Comparison of ENCODE assay signal across 8 cellular contexts in genomic region chr13:48094781-48095502, GRCh38. TPM values are rescaled to one million over a fixed set of nuclear protein-coding genes. Genes with fewer than 3 reads are reported as not detected.
A peak's percentile ranks its signal among the peaks of the same experiment; 100 is the strongest.
DNase-seq lines count a peak whose midpoint lies in the region; ATAC-seq and TF ChIP-seq lines count a peak whose summit lies in the region.

TSS of gene MED4 (minus strand) at chr13:48095104. CDS start at chr13:48095078, 26 bp downstream.

- H3K9ac ChIP-seq in duodenal mucosa (ENCODE audit: low read depth in 1 of 2, low read length in 2 of 2), result peak within 1 kb of the TSS; percentile 85 to 96

- DNase-seq in CD8-positive, alpha-beta T cell, result peak; percentile 96 to 99 (median 97)
- DNase-seq in NCI-H82 (lab: John Stamatoyannopoulos, UW) (peak; percentile 97), right lobe of liver (peak; percentile 94 to 96 (median 95))
- DNase-seq in activated CD4-positive, alpha-beta memory T cell treated with anti-CD3 and anti-CD28 coated beads for 36 hours, result peak; percentile 98
- peak; percentile 94 to 96 for DNase-seq in stimulated activated CD4-positive, alpha-beta T cell treated with anti-CD3 and anti-CD28 coated beads, Interleukin-4, amount 100 ng/mL, for 4 hours

- peak; percentile 76 for TF ChIP-seq POLR2A in right lobe of liver (IDR thresholded peaks at IDR 0.05)

- peak; percentile 98 for ATAC-seq in CD8-positive, alpha-beta T cell
- ATAC-seq in GM19438 (IDR thresholded peaks at IDR 0.05; ENCODE audit: low read depth, unreplicated experiment) (peak; percentile 97), HG03575 (IDR thresholded peaks at IDR 0.05; ENCODE audit: extremely low read depth, insufficient number of reproducible peaks, low FRiP score, unreplicated experiment) (peak; percentile 54), right lobe of liver (peak; percentile 95 to 97 (median 96))

- H3K4me3 Mint-ChIP-seq in CD8-positive, alpha-beta T cell, result peak within 1 kb of the TSS; percentile 96
- peak within 1 kb of the TSS; percentile 97 for H3K4me3 Mint-ChIP-seq in activated CD4-positive, alpha-beta memory T cell treated with anti-CD3 and anti-CD28 coated beads for 36 hours

- peaks cover 45% of the 10 kb centered on the region for H3K4me1 Mint-ChIP-seq in CD8-positive, alpha-beta T cell (ENCODE audit: low read depth)
- peaks cover 38% of the 10 kb centered on the region for H3K4me1 Mint-ChIP-seq in activated CD4-positive, alpha-beta memory T cell treated with anti-CD3 and anti-CD28 coated beads for 36 hours (ENCODE audit: low read depth)

- H3K27ac ChIP-seq in CD8-positive, alpha-beta T cell (ENCODE audit: low read depth, low read length), result peak within 1 kb of the TSS; percentile 92
- H3K27ac ChIP-seq in duodenal mucosa (ENCODE audit: low read depth, low read length) (peak within 1 kb of the TSS; percentile 49), right lobe of liver (peak within 1 kb of the TSS; percentile 69 to 80 (median 71))

- H3K9me3 ChIP-seq in CD8-positive, alpha-beta T cell (ENCODE audit: low read length), result no peaks in the 10 kb centered on the region
- H3K9me3 ChIP-seq in duodenal mucosa (ENCODE audit: control insufficient read depth in 1 of 2, low read length in 2 of 2), result no peaks in the 10 kb centered on the region
- no peaks in the 10 kb centered on the region for H3K9me3 ChIP-seq in right lobe of liver

- intact Hi-C loops in CD8-positive, alpha-beta T cell (cut with DNase I, micrococcal nuclease), result loop anchor here (1.0 to 10.0 kb wide), 9 partner anchors 57 to 1690 kb away; partner anchors contain the start of genes RCBTB2 (in 2 of the 2), ITM2B (in 1 of the 2) and RB1 (in 1 of the 2)
- intact Hi-C loops in activated CD4-positive, alpha-beta memory T cell treated with anti-CD3 and anti-CD28 coated beads for 36 hours (cut with micrococcal nuclease), result loop anchor here (1.0 to 5.0 kb wide), 4 partner anchors 58 to 557 kb away; partner anchors contain the start of genes CYSLTR2, NUDT15, RB1 and SUCLA2
- intact Hi-C loops in right lobe of liver (cut with DNase I), result no loop called here

- CTCF ChIA-PET in CD8-positive, alpha-beta T cell (lab: Charles Lee), result interaction anchor here (0.6 to 2.2 kb wide), 34 partner anchors 9 to 510 kb away, joined by 3 to 19 read pairs (median 4); partner anchors contain the start of genes ITM2B and NUDT15
- CTCF ChIA-PET in activated CD4-positive, alpha-beta memory T cell treated with anti-CD3 and anti-CD28 coated beads for 36 hours (lab: Charles Lee), result interaction anchor here (0.6 to 2.3 kb wide), 37 partner anchors 9 to 1483 kb away, joined by 3 to 30 read pairs (median 4); partner anchors contain the start of genes CAB39L, ITM2B, NUDT15 and SETDB2

- H3K36me3 Mint-ChIP-seq in CD8-positive, alpha-beta T cell, result peaks cover 14% of the 10 kb centered on the region
- no peaks in the 10 kb centered on the region for H3K36me3 Mint-ChIP-seq in activated CD4-positive, alpha-beta memory T cell treated with anti-CD3 and anti-CD28 coated beads for 36 hours

- POLR2A ChIA-PET in CD8-positive, alpha-beta T cell (lab: Charles Lee), result interaction anchor here (0.9 to 4.1 kb wide), 10 partner anchors 55 to 437 kb away, joined by 3 to 40 read pairs (median 4); partner anchors contain the start of genes ITM2B and NUDT15
- POLR2A ChIA-PET in activated CD4-positive, alpha-beta memory T cell treated with anti-CD3 and anti-CD28 coated beads for 36 hours (lab: Charles Lee), result interaction anchor here (0.7 to 2.4 kb wide), 9 partner anchors 17 to 209 kb away, joined by 3 to 12 read pairs (median 5); partner anchors contain the start of genes ITM2B, NUDT15 and RB1

- H3K27ac Mint-ChIP-seq in CD8-positive, alpha-beta T cell, result peak within 1 kb of the TSS; percentile 97
- H3K27ac Mint-ChIP-seq in activated CD4-positive, alpha-beta memory T cell treated with anti-CD3 and anti-CD28 coated beads for 36 hours, result peak within 1 kb of the TSS; percentile 86

- H3K27me3 Mint-ChIP-seq in CD8-positive, alpha-beta T cell (ENCODE audit: low read depth), result no peaks in the 10 kb centered on the region
- H3K27me3 Mint-ChIP-seq in activated CD4-positive, alpha-beta memory T cell treated with anti-CD3 and anti-CD28 coated beads for 36 hours, result peaks cover 1% of the 10 kb centered on the region

- peaks cover 21% of the 10 kb centered on the region for H3K4me1 ChIP-seq in CD8-positive, alpha-beta T cell (ENCODE audit: insufficient read depth, low read length)
- peaks cover 17 to 29% of the 10 kb centered on the region in 2 donors for H3K4me1 ChIP-seq in duodenal mucosa (ENCODE audit: control insufficient read depth in 1 of 2, insufficient read depth in 2 of 2, low read length in 2 of 2)
- peaks cover 0 to 35% (median 8%) of the 10 kb centered on the region in 4 donors for H3K4me1 ChIP-seq in right lobe of liver

- peak within 1 kb of the TSS; percentile 90 for H3K4me3 ChIP-seq in CD8-positive, alpha-beta T cell (ENCODE audit: low read depth, low read length)
- H3K4me3 ChIP-seq in duodenal mucosa (ENCODE audit: low read depth in 1 of 2, low read length in 2 of 2) (peak within 1 kb of the TSS; percentile 92 to 98), right lobe of liver (peak within 1 kb of the TSS; percentile 88 to 98 (median 91))

- WGBS in right lobe of liver (ENCODE audit: insufficient coverage, low coverage, low lambda C conversion rate, missing lambda C conversion rate), result 26% methylated on average over 27 of the region's 54 CpGs

- no peaks in the 10 kb centered on the region for H3K9me3 Mint-ChIP-seq in CD8-positive, alpha-beta T cell
- no peaks in the 10 kb centered on the region for H3K9me3 Mint-ChIP-seq in activated CD4-positive, alpha-beta memory T cell treated with anti-CD3 and anti-CD28 coated beads for 36 hours

- H3K27me3 ChIP-seq in CD8-positive, alpha-beta T cell (ENCODE audit: insufficient read depth, low read length), result no peaks in the 10 kb centered on the region
- H3K27me3 ChIP-seq in duodenal mucosa (ENCODE audit: control insufficient read depth in 1 of 2, insufficient read depth in 2 of 2, low read length in 2 of 2) (no peaks in the 10 kb centered on the region), right lobe of liver (no peaks in the 10 kb centered on the region)

- TF ChIP-seq CTCF in CD8-positive, alpha-beta T cell (IDR thresholded peaks at IDR 0.05), result peak; percentile 100
- TF ChIP-seq CTCF in right lobe of liver (IDR thresholded peaks at IDR 0.05), result peak; percentile 99

- no peaks in the 10 kb centered on the region for H3K36me3 ChIP-seq in CD8-positive, alpha-beta T cell (ENCODE audit: insufficient read depth, low read length)
- H3K36me3 ChIP-seq in duodenal mucosa (ENCODE audit: control insufficient read depth in 1 of 2, insufficient read depth in 2 of 2, low read length in 2 of 2) (no peaks in the 10 kb centered on the region), right lobe of liver (no peaks in the 10 kb centered on the region)

RNA-seq across cellular contexts. Expression of gene MED4, which starts in this region (rescaled TPM):
- total RNA-seq in CD8-positive, alpha-beta T cell, result 10 to 100 TPM; 60.8 to 63.6 TPM
- 10 to 100 TPM; 49.3 to 53.0 TPM for total RNA-seq in activated CD4-positive, alpha-beta memory T cell treated with anti-CD3 and anti-CD28 coated beads for 36 hours
- 10 to 100 TPM; 15.1 to 22.5 (median 20.7) TPM for total RNA-seq in right lobe of liver

Comparison
In these comparisons a context has a peak if more than half of its experiments do, and no peak if none do; other contexts are left out.
1. Peak in every context shown above with its lines: DNase-seq, ATAC-seq, H3K4me3 ChIP-seq and H3K27ac ChIP-seq.
2. intact Hi-C loops: an anchor here in CD8-positive, alpha-beta T cell (1.0 to 10.0 kb wide) and activated CD4-positive, alpha-beta memory T cell treated with anti-CD3 and anti-CD28 coated beads for 36 hours (1.0 to 5.0 kb wide); none called in right lobe of liver.